ENCODE assay signal across 1 cellular context in the genomic region with DNA sequence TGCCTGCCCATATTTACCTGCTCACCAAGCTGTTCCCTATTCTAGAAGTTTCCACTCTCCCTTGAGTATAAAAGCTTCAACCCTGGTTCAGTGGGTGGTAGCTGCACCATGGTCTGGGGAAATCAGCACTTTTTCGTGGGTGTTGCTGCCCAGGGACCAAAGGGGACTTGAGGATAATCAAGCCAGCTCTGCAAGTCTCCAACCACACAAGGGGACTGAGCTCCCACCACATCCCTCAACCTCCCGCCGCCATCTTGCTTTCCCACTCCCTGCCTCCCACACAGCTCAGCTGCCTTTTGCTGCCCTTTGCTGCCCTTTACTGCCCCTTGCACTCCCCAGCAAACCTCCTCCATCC.
TF ChIP-seq lines count a peak whose summit lies in the region.

No MANE protein-coding gene starts in this region.

TF ChIP-seq in IMR-90, 13 proteins besides CTCF, POLR2A, EP300 and RAD21 (continued from another document):
- TF ChIP-seq, protein P1, sequence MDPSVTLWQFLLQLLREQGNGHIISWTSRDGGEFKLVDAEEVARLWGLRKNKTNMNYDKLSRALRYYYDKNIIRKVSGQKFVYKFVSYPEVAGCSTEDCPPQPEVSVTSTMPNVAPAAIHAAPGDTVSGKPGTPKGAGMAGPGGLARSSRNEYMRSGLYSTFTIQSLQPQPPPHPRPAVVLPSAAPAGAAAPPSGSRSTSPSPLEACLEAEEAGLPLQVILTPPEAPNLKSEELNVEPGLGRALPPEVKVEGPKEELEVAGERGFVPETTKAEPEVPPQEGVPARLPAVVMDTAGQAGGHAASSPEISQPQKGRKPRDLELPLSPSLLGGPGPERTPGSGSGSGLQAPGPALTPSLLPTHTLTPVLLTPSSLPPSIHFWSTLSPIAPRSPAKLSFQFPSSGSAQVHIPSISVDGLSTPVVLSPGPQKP (IDR thresholded peaks at IDR 0.05; ENCODE audit: borderline replicate concordance, low read depth, low read length), result no peak
